Comparison of ENCODE assay signal across 8 cellular contexts in the genomic region with DNA sequence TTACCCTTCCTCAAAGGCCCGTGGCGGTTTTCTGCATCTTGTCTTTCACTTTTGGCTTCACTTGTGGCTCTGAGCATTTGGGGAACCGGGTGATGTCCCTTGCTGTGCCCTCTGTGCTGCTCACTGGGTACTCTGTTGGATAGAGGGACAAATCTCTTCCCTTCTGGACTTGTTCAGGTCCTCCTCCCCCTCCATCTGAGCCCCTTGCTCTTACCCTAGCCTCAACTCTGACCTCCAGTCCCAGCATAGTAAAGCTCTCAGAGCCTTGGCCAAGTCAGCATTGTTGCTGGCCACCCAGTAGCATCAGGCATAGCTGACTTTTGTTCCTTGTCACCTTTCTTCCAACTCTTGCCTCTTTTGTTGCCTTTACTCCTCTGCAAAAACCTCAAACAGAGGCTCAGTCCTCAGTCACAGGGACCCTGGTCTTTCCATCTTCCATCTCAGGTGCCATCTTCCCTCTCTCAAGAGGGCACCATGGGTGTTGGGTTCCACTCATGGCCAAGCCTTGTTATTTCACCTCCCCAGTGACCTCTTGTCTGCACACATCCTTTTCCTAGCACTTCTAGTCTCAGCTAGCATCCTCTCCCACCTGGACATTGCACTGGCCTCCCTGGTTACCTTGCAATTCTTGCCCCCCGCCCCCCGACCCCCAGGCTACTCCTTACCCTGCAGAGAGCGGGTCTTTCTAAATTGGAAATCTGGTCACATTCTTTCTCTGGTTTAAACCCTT. TPM values are rescaled to one million over a fixed set of nuclear protein-coding genes. Genes with fewer than 3 reads are reported as not detected.
DNase-seq lines count a peak whose midpoint lies in the region; ATAC-seq, FAIRE-seq and TF ChIP-seq lines count a peak whose summit lies in the region.

No MANE protein-coding gene starts in this region.

- H3K4me2 ChIP-seq in SK-N-SH, result peak overlapping the region; percentile 99
- H3K4me2 ChIP-seq in K562 (ENCODE audit: insufficient read depth, low read length), result peak overlapping the region; percentile 99

- TF ChIP-seq CTCF in SK-N-SH (IDR thresholded peaks at IDR 0.05), result no peak
- no peak for TF ChIP-seq CTCF in RWPE2 (IDR thresholded peaks at IDR 0.05; ENCODE audit: poor library complexity, severe bottlenecking)
- no peak for TF ChIP-seq CTCF in K562 (IDR thresholded peaks at IDR 0.05 in 2 of 3, conservative IDR thresholded peaks at IDR 0.05 in 1 of 3; ENCODE audit: insufficient read depth in 2 of 3, low read depth in 1 of 3, low read length in 3 of 3)
- TF ChIP-seq CTCF in lower leg skin (IDR thresholded peaks at IDR 0.05), result no peak

- TF ChIP-seq EP300 in SK-N-SH (IDR thresholded peaks at IDR 0.05; ENCODE audit: borderline replicate concordance in 1 of 2, low read depth in 1 of 2, low read length in 1 of 2) (no peak), K562 (IDR thresholded peaks at IDR 0.05; ENCODE audit: low read length) (no peak)

- peak overlapping the region; percentile 79 to 85 for H3K27ac ChIP-seq in SK-N-SH (ENCODE audit: low read depth in 2 of 2, low read length in 1 of 2)
- peak overlapping the region; percentile 82 for H3K27ac ChIP-seq in RWPE2 (ENCODE audit: poor library complexity, severe bottlenecking)
- H3K27ac ChIP-seq in K562 (ENCODE audit: extremely low read depth, low read depth, low read length), result peak overlapping the region; percentile 89

- BruUV-seq in K562 (replicated peaks; lab: Mats Ljungman, UMichigan), result no TSS peak

- H3F3A ChIP-seq in SK-N-SH (replicated peaks; ENCODE audit: insufficient read depth), result peaks cover 24% of the 10 kb centered on the region

- no peaks in the 10 kb centered on the region for H3K9me1 ChIP-seq in K562 (ENCODE audit: control insufficient read depth, insufficient read depth, low read length)

- TF ChIP-seq POLR2A in K562 (conservative IDR thresholded peaks at IDR 0.05) (0 out of 2 replicates have a peak, but pooled peaks have one; percentile 20), lower leg skin (IDR thresholded peaks at IDR 0.05) (no peak)

- H4K20me1 ChIP-seq in SK-N-SH (ENCODE audit: insufficient read depth), result 0 out of 2 replicates have a peak, but pooled peaks cover 5% of the 10 kb centered on the region
- H4K20me1 ChIP-seq in K562 (replicated peaks; ENCODE audit: control insufficient read depth, insufficient read depth, low read length), result 0 out of 2 replicates have a peak, but pooled peaks cover 4% of the 10 kb centered on the region

- H3K36me3 ChIP-seq in SK-N-SH (replicated peaks in 1 of 2; ENCODE audit: control insufficient read depth in 1 of 2, insufficient read depth in 2 of 2, low read length in 1 of 2), result peaks cover 7 to 12% of the 10 kb centered on the region in 2 experiments
- peaks cover 10% of the 10 kb centered on the region for H3K36me3 ChIP-seq in RWPE2 (ENCODE audit: low read depth)
- H3K36me3 ChIP-seq in K562 (ENCODE audit: control insufficient read depth, insufficient read depth, low read length), result peaks cover 27% of the 10 kb centered on the region; the same call in 2 of the 3 replicates

- intact Hi-C loops in K562 (cut with micrococcal nuclease) (loop anchor here (5.0 to 10.0 kb wide), 2 partner anchors 105 to 412 kb away; partner anchors contain the start of gene RIPOR1), lower leg skin (cut with DNase I; ENCODE audit: low total_unique reads) (no loop called here)

- H3K79me2 ChIP-seq in SK-N-SH (ENCODE audit: insufficient read depth) (peaks cover 28% of the 10 kb centered on the region), K562 (ENCODE audit: control insufficient read depth, insufficient read depth, low read length) (peaks cover 42% of the 10 kb centered on the region)

- CTCF ChIA-PET in SK-N-SH (lab: Yijun Ruan, JAX), result interaction anchor here (1.0 to 28.1 kb wide), 5 partner anchors 8 to 416 kb away, joined by 3 to 564 read pairs (median 5); partner anchors contain the start of genes EDC4, NRN1L and PSKH1
- CTCF ChIA-PET in K562 (lab: Yijun Ruan, JAX; ENCODE audit: low intra/inter-chr PET ratio), result no interaction called here

- peak; percentile 74 for FAIRE-seq in K562 (lab: Jason Lieb, UNC)

- ATAC-seq in SK-N-SH treated with all-trans-retinoic acid at 6 μM for 48 hours, result no peak
- ATAC-seq in HG02763 (IDR thresholded peaks at IDR 0.05; ENCODE audit: unreplicated experiment), result peak; percentile 41
- no peak for ATAC-seq in RWPE2 (ENCODE audit: low read depth)
- ATAC-seq in K562, result peak; percentile 0; the same call in 2 of the 3 replicates
- no peak for ATAC-seq in GM19328 (IDR thresholded peaks at IDR 0.05; ENCODE audit: unreplicated experiment)

- 50% methylated on average over 6 of the region's 6 CpGs for WGBS in SK-N-SH (ENCODE audit: low lambda C conversion rate)
- 20% methylated on average over 4 of the region's 6 CpGs for WGBS in K562 (ENCODE audit: insufficient coverage, low coverage, missing lambda C conversion rate)
- 43 to 46% methylated on average over 6 of the region's 6 CpGs for WGBS in lower leg skin, 2 donors

- TF ChIP-seq RAD21 in SK-N-SH (IDR thresholded peaks at IDR 0.05; ENCODE audit: low read length) (no peak), K562 (CRISPR knock-in tag; conservative IDR thresholded peaks at IDR 0.05 in 1 of 2, IDR thresholded peaks at IDR 0.05 in 1 of 2) (no peak)

- peak overlapping the region; percentile 84 to 89 for H3K4me3 ChIP-seq in SK-N-SH (ENCODE audit: low read depth in 2 of 2, low read length in 1 of 2)
- peak overlapping the region; percentile 67 for H3K4me3 ChIP-seq in RWPE2 (ENCODE audit: severe bottlenecking)
- peak overlapping the region; percentile 85 for H3K4me3 ChIP-seq in K562
- H3K4me3 ChIP-seq in lower leg skin (ENCODE audit: low read depth, poor library complexity, severe bottlenecking), result peak overlapping the region; percentile 71

- H2AFZ ChIP-seq in SK-N-SH (ENCODE audit: low read depth), result 0 out of 2 replicates have a peak overlapping the region, but pooled peaks have one; percentile 42
- peak overlapping the region; percentile 95 for H2AFZ ChIP-seq in K562 (ENCODE audit: low read depth, low read length)

- POLR2A ChIA-PET in SK-N-SH (lab: Yijun Ruan, JAX) (no interaction called here), K562 (lab: Yijun Ruan, JAX) (interaction anchor here (0.6 to 1.7 kb wide), 10 partner anchors 10 to 118 kb away, joined by 3 to 6 read pairs (median 3); no protein-coding TSS in a partner anchor)

- no peaks in the 10 kb centered on the region for H3K9me2 ChIP-seq in SK-N-SH

- in situ Hi-C loops in K562 (cut with MboI), result no loop called here

- H3K27me3 ChIP-seq in SK-N-SH (ENCODE audit: insufficient read depth) (no peaks in the 10 kb centered on the region), RWPE2 (ENCODE audit: insufficient read depth, poor library complexity, severe bottlenecking) (no peaks in the 10 kb centered on the region), K562 (ENCODE audit: control insufficient read depth in 2 of 2, insufficient read depth in 2 of 2, low read length in 2 of 2) (no peaks in the 10 kb centered on the region)

- no peaks in the 10 kb centered on the region for H3K9me3 ChIP-seq in SK-N-SH
- H3K9me3 ChIP-seq in RWPE2 (ENCODE audit: severe bottlenecking), result no peaks in the 10 kb centered on the region
- H3K9me3 ChIP-seq in K562 (replicated peaks; ENCODE audit: control insufficient read depth, insufficient read depth, low read depth, low read length), result no peaks in the 10 kb centered on the region

- H3K4me1 ChIP-seq in SK-N-SH (ENCODE audit: control insufficient read depth in 1 of 2, insufficient read depth in 2 of 2, low read depth in 1 of 2, low read length in 1 of 2), result peaks cover 11 to 32% of the 10 kb centered on the region in 2 experiments; a peak in 2 of 4 replicates
- no peaks in the 10 kb centered on the region for H3K4me1 ChIP-seq in RWPE2 (ENCODE audit: insufficient read depth, poor library complexity, severe bottlenecking)
- H3K4me1 ChIP-seq in K562 (replicated peaks in 1 of 2; ENCODE audit: control insufficient read depth in 2 of 2, insufficient read depth in 2 of 2, low read length in 2 of 2), result peaks cover 20 to 65% of the 10 kb centered on the region in 2 experiments

- H3K9ac ChIP-seq in SK-N-SH (peak overlapping the region; percentile 86), K562 (ENCODE audit: insufficient read depth in 1 of 2, low read depth in 2 of 2, low read length in 2 of 2) (peak overlapping the region; percentile 90 to 98)

- DNase-seq in SK-N-SH (no peak), RWPE2 (ENCODE audit: low spot score) (peak; percentile 19), K562 (ENCODE audit: extremely low read depth in 1 of 4, low spot score in 3 of 4) (peak in 1 of 4 experiments; percentile 65), lower leg skin (ENCODE audit: low spot score in 2 of 2) (no peak)
- DNase-seq in stimulated activated CD8-positive, alpha-beta memory T cell treated with anti-CD3 and anti-CD28 coated beads, Interleukin-4, amount 100 ng/mL, for 24 hours (ENCODE audit: low read depth), result peak; percentile 63

RNA-seq across cellular contexts. Expression of gene PSMB10, which starts 0.4 kb away (rescaled TPM):
- 52.7 and 57.8 TPM in 2 replicates for polyA plus RNA-seq in SK-N-SH (2012; rRNA removed)
- polyA plus RNA-seq in SK-N-SH (2012; cell fraction: cytosol; rRNA removed), result 28.1 and 38.0 TPM in 2 replicates
- 24.1 and 38.0 TPM in 2 replicates for polyA plus RNA-seq in SK-N-SH (2012; cell fraction: nucleus; rRNA removed)
- 1.6 and 9.1 TPM in 2 replicates for total RNA-seq in K562 (2011; cell fraction: chromatin; rRNA removed; ENCODE audit: low replicate concordance)
- 14.7 and 18.7 TPM in 2 replicates for total RNA-seq in K562 (2011; cell fraction: nucleolus; rRNA removed)
- 7.4 and 9.6 TPM in 2 replicates for total RNA-seq in K562 (2011; cell fraction: nucleoplasm; rRNA removed)
- 101 and 105 TPM in 2 replicates for total RNA-seq in K562 (2014; rRNA removed)
- 17.9 and 24.9 TPM in 2 replicates for total RNA-seq in K562 (2014; rRNA removed; fragmentation: Illumina TruSeq; extraction: Trizol)
- 53.1 and 53.4 TPM in 2 replicates for total RNA-seq in K562 (2015; rRNA removed; fragmentation: Illumina TruSeq; extraction: Trizol)
- total RNA-seq in K562 (2021), result 73.0 and 73.1 TPM in 2 replicates
- 17.3 and 21.0 TPM in 2 replicates for polyA plus RNA-seq in K562 (2011; rRNA removed)
- 46.1 and 143 TPM in 2 replicates for polyA plus RNA-seq in K562 (2011; cell fraction: cytosol; rRNA removed)
- polyA plus RNA-seq in K562 (2011; cell fraction: nucleus; rRNA removed), result 17.2 and 24.0 TPM in 2 replicates
- polyA plus RNA-seq in K562 (2012), result 84.8 and 94.3 TPM in 2 replicates
- 11.7 and 44.6 TPM in 2 replicates for polyA plus RNA-seq in K562 (2014; fragmentation: Illumina TruSeq; extraction: Trizol)
- polyA plus RNA-seq in K562 (2014; fragmentation: Nextera tagmentation; extraction: Ambion mirVana), result 10 to 100 TPM; 33.5 to 51.0 TPM
- 94.1 and 118 TPM in 2 replicates for polyA plus RNA-seq in K562 (2014; rRNA removed)
- polyA minus RNA-seq in K562 (2011; rRNA and poly(A)+ RNA removed), result 2.5 and 3.3 TPM in 2 replicates
- 20.3 and 25.1 TPM in 2 replicates for polyA minus RNA-seq in K562 (2011; cell fraction: cytosol; rRNA and poly(A)+ RNA removed)
- 13.1 and 14.0 TPM in 2 replicates for polyA minus RNA-seq in K562 (2011; cell fraction: nucleus; rRNA and poly(A)+ RNA removed)
- 10 to 100 TPM; 11.4 to 20.4 (median 17.8) TPM for total RNA-seq in lower leg skin

RNA-seq across cellular contexts. Expression of gene CTRL, which starts 5.4 kb away (rescaled TPM):
- 1.3 and 1.9 TPM in 2 replicates for polyA plus RNA-seq in SK-N-SH (2012; rRNA removed)
- 0.40 and 0.64 TPM in 2 replicates for polyA plus RNA-seq in SK-N-SH (2012; cell fraction: cytosol; rRNA removed)
- polyA plus RNA-seq in SK-N-SH (2012; cell fraction: nucleus; rRNA removed), result 7.1 and 10.0 TPM in 2 replicates
- total RNA-seq in K562 (2011; cell fraction: chromatin; rRNA removed; ENCODE audit: low replicate concordance), result 6.7 and 9.8 TPM in 2 replicates
- 9.2 and 10.8 TPM in 2 replicates for total RNA-seq in K562 (2011; cell fraction: nucleolus; rRNA removed)
- total RNA-seq in K562 (2011; cell fraction: nucleoplasm; rRNA removed), result 3.4 and 3.5 TPM in 2 replicates
- 4.0 and 5.6 TPM in 2 replicates for total RNA-seq in K562 (2014; rRNA removed)
- 2.0 and 2.4 TPM in 2 replicates for total RNA-seq in K562 (2014; rRNA removed; fragmentation: Illumina TruSeq; extraction: Trizol)
- 2.4 and 3.4 TPM in 2 replicates for total RNA-seq in K562 (2015; rRNA removed; fragmentation: Illumina TruSeq; extraction: Trizol)
- 3.8 and 4.1 TPM in 2 replicates for total RNA-seq in K562 (2021)
- 1.4 TPM in 2 replicates for polyA plus RNA-seq in K562 (2011; rRNA removed)
- polyA plus RNA-seq in K562 (2011; cell fraction: cytosol; rRNA removed), result 2.0 and 5.9 TPM in 2 replicates
- 4.2 and 10.5 TPM in 2 replicates for polyA plus RNA-seq in K562 (2011; cell fraction: nucleus; rRNA removed)
- 1.8 and 4.6 TPM in 2 replicates for polyA plus RNA-seq in K562 (2012)
- 3.3 TPM in 2 replicates for polyA plus RNA-seq in K562 (2014; fragmentation: Illumina TruSeq; extraction: Trizol)
- 1 to 10 TPM; 1.7 to 2.5 TPM for polyA plus RNA-seq in K562 (2014; fragmentation: Nextera tagmentation; extraction: Ambion mirVana)
- 5.2 and 5.5 TPM in 2 replicates for polyA plus RNA-seq in K562 (2014; rRNA removed)
- 0.75 and 1.7 TPM in 2 replicates for polyA minus RNA-seq in K562 (2011; rRNA and poly(A)+ RNA removed)
- 0.95 and 1.7 TPM in 2 replicates for polyA minus RNA-seq in K562 (2011; cell fraction: cytosol; rRNA and poly(A)+ RNA removed)
- 0.78 and 2.2 TPM in 2 replicates for polyA minus RNA-seq in K562 (2011; cell fraction: nucleus; rRNA and poly(A)+ RNA removed)
- 1 to 10 TPM in 1 of 4 donors, under 1 TPM in 1, not detected in 2; 0.84 to 1.7 TPM for total RNA-seq in lower leg skin

RNA-seq across cellular contexts. Expression of gene LCAT, which starts 6.9 kb away (rescaled TPM):
- polyA plus RNA-seq in SK-N-SH (2012; rRNA removed), result 11.1 and 14.4 TPM in 2 replicates
- 1.7 and 3.1 TPM in 2 replicates for polyA plus RNA-seq in SK-N-SH (2012; cell fraction: cytosol; rRNA removed)
- polyA plus RNA-seq in SK-N-SH (2012; cell fraction: nucleus; rRNA removed), result 94.0 and 97.7 TPM in 2 replicates
- total RNA-seq in K562 (2011; cell fraction: chromatin; rRNA removed; ENCODE audit: low replicate concordance), result 40.9 and 121 TPM in 2 replicates
- 59.7 and 75.9 TPM in 2 replicates for total RNA-seq in K562 (2011; cell fraction: nucleolus; rRNA removed)
- total RNA-seq in K562 (2011; cell fraction: nucleoplasm; rRNA removed), result 41.1 and 47.6 TPM in 2 replicates
- 6.8 and 9.0 TPM in 2 replicates for total RNA-seq in K562 (2014; rRNA removed)
- 3.0 and 3.2 TPM in 2 replicates for total RNA-seq in K562 (2014; rRNA removed; fragmentation: Illumina TruSeq; extraction: Trizol)
- 4.1 and 4.5 TPM in 2 replicates for total RNA-seq in K562 (2015; rRNA removed; fragmentation: Illumina TruSeq; extraction: Trizol)
- 14.2 and 21.0 TPM in 2 replicates for total RNA-seq in K562 (2021)
- polyA plus RNA-seq in K562 (2011; rRNA removed), result 6.7 and 14.9 TPM in 2 replicates
- polyA plus RNA-seq in K562 (2011; cell fraction: cytosol; rRNA removed), result 9.5 and 10.8 TPM in 2 replicates
- polyA plus RNA-seq in K562 (2011; cell fraction: nucleus; rRNA removed), result 72.6 and 86.1 TPM in 2 replicates
- 14.1 and 15.5 TPM in 2 replicates for polyA plus RNA-seq in K562 (2012)
- polyA plus RNA-seq in K562 (2014; fragmentation: Illumina TruSeq; extraction: Trizol), result 5.0 and 5.6 TPM in 2 replicates
- under 1 TPM; 0.46 to 0.94 TPM for polyA plus RNA-seq in K562 (2014; fragmentation: Nextera tagmentation; extraction: Ambion mirVana)
- 7.6 and 14.9 TPM in 2 replicates for polyA plus RNA-seq in K562 (2014; rRNA removed)
- 1.5 and 2.2 TPM in 2 replicates for polyA minus RNA-seq in K562 (2011; rRNA and poly(A)+ RNA removed)
- 2.3 and 6.2 TPM in 2 replicates for polyA minus RNA-seq in K562 (2011; cell fraction: cytosol; rRNA and poly(A)+ RNA removed)
- polyA minus RNA-seq in K562 (2011; cell fraction: nucleus; rRNA and poly(A)+ RNA removed), result 8.9 and 10.0 TPM in 2 replicates
- 10 to 100 TPM in 3 of 4 donors, 1 to 10 TPM in 1; 6.4 to 16.5 (median 12.1) TPM for total RNA-seq in lower leg skin

RNA-seq across cellular contexts. Expression of gene SLC12A4, which starts 31.4 kb away (rescaled TPM):
- polyA plus RNA-seq in SK-N-SH (2012; rRNA removed), result 54.3 and 75.8 TPM in 2 replicates
- 15.0 and 24.0 TPM in 2 replicates for polyA plus RNA-seq in SK-N-SH (2012; cell fraction: cytosol; rRNA removed)
- polyA plus RNA-seq in SK-N-SH (2012; cell fraction: nucleus; rRNA removed), result 234 and 253 TPM in 2 replicates
- 178 and 539 TPM in 2 replicates for total RNA-seq in K562 (2011; cell fraction: chromatin; rRNA removed; ENCODE audit: low replicate concordance)
- total RNA-seq in K562 (2011; cell fraction: nucleolus; rRNA removed), result 265 and 279 TPM in 2 replicates
- total RNA-seq in K562 (2011; cell fraction: nucleoplasm; rRNA removed), result 167 and 175 TPM in 2 replicates
- total RNA-seq in K562 (2014; rRNA removed), result 15.0 and 16.9 TPM in 2 replicates
- total RNA-seq in K562 (2014; rRNA removed; fragmentation: Illumina TruSeq; extraction: Trizol), result 9.9 and 10.0 TPM in 2 replicates
- 10.4 and 11.6 TPM in 2 replicates for total RNA-seq in K562 (2015; rRNA removed; fragmentation: Illumina TruSeq; extraction: Trizol)
- total RNA-seq in K562 (2021), result 32.8 and 43.5 TPM in 2 replicates
- 22.9 and 48.4 TPM in 2 replicates for polyA plus RNA-seq in K562 (2011; rRNA removed)
- polyA plus RNA-seq in K562 (2011; cell fraction: cytosol; rRNA removed), result 30.2 and 36.7 TPM in 2 replicates
- polyA plus RNA-seq in K562 (2011; cell fraction: nucleus; rRNA removed), result 238 and 295 TPM in 2 replicates
- 24.3 and 29.4 TPM in 2 replicates for polyA plus RNA-seq in K562 (2012)
- 24.1 and 30.0 TPM in 2 replicates for polyA plus RNA-seq in K562 (2014; fragmentation: Illumina TruSeq; extraction: Trizol)
- polyA plus RNA-seq in K562 (2014; fragmentation: Nextera tagmentation; extraction: Ambion mirVana), result 1 to 10 TPM in 1 of 2 experiments, under 1 TPM in 1; 0.75 to 1.8 TPM
- polyA plus RNA-seq in K562 (2014; rRNA removed), result 25.1 and 32.7 TPM in 2 replicates
- 24.9 and 34.3 TPM in 2 replicates for polyA minus RNA-seq in K562 (2011; rRNA and poly(A)+ RNA removed)
- polyA minus RNA-seq in K562 (2011; cell fraction: cytosol; rRNA and poly(A)+ RNA removed), result 24.5 and 42.6 TPM in 2 replicates
- polyA minus RNA-seq in K562 (2011; cell fraction: nucleus; rRNA and poly(A)+ RNA removed), result 67.9 and 90.5 TPM in 2 replicates
- 10 to 100 TPM; 31.3 to 74.1 (median 50.9) TPM for total RNA-seq in lower leg skin

RNA-seq across cellular contexts. Expression of gene DPEP3, which starts 43.3 kb away (rescaled TPM):
- not detected in 2 replicates for polyA plus RNA-seq in SK-N-SH (2012; rRNA removed)
- not detected in 2 replicates for polyA plus RNA-seq in SK-N-SH (2012; cell fraction: cytosol; rRNA removed)
- not detected in 2 replicates for polyA plus RNA-seq in SK-N-SH (2012; cell fraction: nucleus; rRNA removed)
- total RNA-seq in K562 (2011; cell fraction: chromatin; rRNA removed; ENCODE audit: low replicate concordance), result not detected in 2 replicates
- not detected in 2 replicates for total RNA-seq in K562 (2011; cell fraction: nucleolus; rRNA removed)
- not detected in 2 replicates for total RNA-seq in K562 (2011; cell fraction: nucleoplasm; rRNA removed)
- not detected in 2 replicates for total RNA-seq in K562 (2014; rRNA removed)
- total RNA-seq in K562 (2014; rRNA removed; fragmentation: Illumina TruSeq; extraction: Trizol), result not detected in 2 replicates
- total RNA-seq in K562 (2015; rRNA removed; fragmentation: Illumina TruSeq; extraction: Trizol), result not detected in 2 replicates
- not detected in 2 replicates for total RNA-seq in K562 (2021)
- not detected in 2 replicates for polyA plus RNA-seq in K562 (2011; rRNA removed)
- polyA plus RNA-seq in K562 (2011; cell fraction: cytosol; rRNA removed), result 0.06 TPM in 1 of 2 replicates, not detected in the other
- 0.07 TPM in 1 of 2 replicates, not detected in the other for polyA plus RNA-seq in K562 (2011; cell fraction: nucleus; rRNA removed)
- not detected in 2 replicates for polyA plus RNA-seq in K562 (2012)
- polyA plus RNA-seq in K562 (2014; fragmentation: Illumina TruSeq; extraction: Trizol), result not detected in 2 replicates
- polyA plus RNA-seq in K562 (2014; fragmentation: Nextera tagmentation; extraction: Ambion mirVana), result not detected
- polyA plus RNA-seq in K562 (2014; rRNA removed), result not detected in 2 replicates
- not detected in 2 replicates for polyA minus RNA-seq in K562 (2011; rRNA and poly(A)+ RNA removed)
- not detected in 2 replicates for polyA minus RNA-seq in K562 (2011; cell fraction: cytosol; rRNA and poly(A)+ RNA removed)
- not detected in 2 replicates for polyA minus RNA-seq in K562 (2011; cell fraction: nucleus; rRNA and poly(A)+ RNA removed)
- under 1 TPM in 2 of 4 donors, not detected in 2; 0.15 to 0.26 TPM for total RNA-seq in lower leg skin

Comparison
In these comparisons a context has a peak if more than half of its experiments do, and no peak if none do; other contexts are left out.
1. DNase-seq: peak in RWPE2 (single experiment) and stimulated activated CD8-positive, alpha-beta memory T cell treated with anti-CD3 and anti-CD28 coated beads, Interleukin-4, amount 100 ng/mL, for 24 hours (single experiment); none in SK-N-SH (single experiment) and lower leg skin (0 of 2).
2. ATAC-seq: peak in HG02763 (single experiment) and K562 (single experiment); none in SK-N-SH treated with all-trans-retinoic acid at 6 μM for 48 hours (single experiment), RWPE2 (single experiment) and GM19328 (single experiment).
3. Of the 27 proteins assayed by ChIP-seq in both K562 and SK-N-SH: peak only in K562: none; only in SK-N-SH: POLR2AphosphoS5; in both: TAF1; in neither: 24; mixed calls (peak in some experiments, not most) for 1.
4. Peak in every context shown above with its lines, with median percentiles within 50 percentile points of each other: H3K27ac ChIP-seq and H3K4me3 ChIP-seq.